11 cellular contexts compared by ENCODE assay signal in the genomic region with DNA sequence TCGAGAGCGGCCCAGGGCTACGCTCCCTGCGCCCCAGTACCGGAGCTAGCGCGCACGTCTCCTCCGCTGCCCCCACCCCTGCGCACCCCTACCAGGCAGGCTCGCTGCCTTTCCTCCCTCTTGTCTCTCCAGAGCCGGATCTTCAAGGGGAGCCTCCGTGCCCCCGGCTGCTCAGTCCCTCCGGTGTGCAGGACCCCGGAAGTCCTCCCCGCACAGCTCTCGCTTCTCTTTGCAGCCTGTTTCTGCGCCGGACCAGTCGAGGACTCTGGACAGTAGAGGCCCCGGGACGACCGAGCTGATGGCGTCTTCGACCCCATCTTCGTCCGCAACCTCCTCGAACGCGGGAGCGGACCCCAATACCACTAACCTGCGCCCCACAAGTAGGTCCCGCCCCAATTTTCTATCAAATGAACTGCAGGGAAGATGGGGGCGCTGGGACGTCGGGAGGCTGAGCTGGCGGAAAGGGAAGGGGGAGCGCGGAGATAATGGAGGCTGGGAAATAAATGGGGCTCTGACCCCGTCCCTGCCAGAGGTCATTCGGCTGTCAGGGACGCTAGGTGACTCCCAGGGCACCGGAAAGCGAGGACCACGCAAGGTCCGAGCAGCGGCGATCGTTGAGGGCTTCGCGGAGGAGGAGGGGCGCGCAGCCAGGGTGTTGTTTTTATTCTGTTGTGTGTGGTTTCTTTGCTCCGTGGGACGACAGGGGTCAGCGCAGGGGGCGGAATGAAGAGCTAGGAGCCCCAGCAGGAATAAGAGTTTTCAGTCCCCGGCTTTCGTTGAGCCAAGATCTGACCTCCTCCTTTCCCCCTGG. TPM values are rescaled to one million over a fixed set of nuclear protein-coding genes. Genes with fewer than 3 reads are reported as not detected.
DNase-seq lines count a peak whose midpoint lies in the region; ATAC-seq and TF ChIP-seq lines count a peak whose summit lies in the region.
"Had no signal": no experiment of that assay in that cellular context is flagged by ENCODE, and none has a peak within 500 bp of the region (broad histone marks: within the 10 kb centered on the region; RNA-seq: fewer than 3 reads in every experiment).

No MANE protein-coding gene starts in this region.

- H3K4me1 ChIP-seq in cardiac muscle cell (ENCODE audit: low read depth), result peaks cover 7% of the 10 kb centered on the region
- peaks cover 26 to 63% of the 10 kb centered on the region in 2 donors for H3K4me1 ChIP-seq in thoracic aorta (ENCODE audit: control insufficient read depth in 1 of 2, low read depth in 2 of 2)

- H3K36me3 ChIP-seq in cardiac muscle cell (no peaks in the 10 kb centered on the region), thoracic aorta (no peaks in the 10 kb centered on the region)
- H3K36me3 ChIP-seq: transverse colon had no signal

- no peaks in the 10 kb centered on the region for H3K9me3 ChIP-seq in cardiac muscle cell (ENCODE audit: low read depth)
- no peaks in the 10 kb centered on the region for H3K9me3 ChIP-seq in thoracic aorta
- H3K9me3 ChIP-seq: transverse colon had no signal

- H3K27me3 ChIP-seq in cardiac muscle cell, result peaks cover 100% of the 10 kb centered on the region
- H3K27me3 ChIP-seq in thoracic aorta (replicated peaks; ENCODE audit: insufficient read depth), result peaks cover 9% of the 10 kb centered on the region

- no peaks in the 10 kb centered on the region for H3K9me3 Mint-ChIP-seq in activated T-cell treated with anti-CD3 and anti-CD28 coated beads, Interleukin-2, amount 50 U/mL, for 72 hours
- peaks cover 0 to 2% (median 0%) of the 10 kb centered on the region in 6 donors for H3K9me3 Mint-ChIP-seq in immature natural killer cell

- no peak overlapping the region for H3K27ac ChIP-seq in cardiac muscle cell
- H3K27ac ChIP-seq in thoracic aorta, result no peak overlapping the region
- H3K27ac ChIP-seq: transverse colon had no signal

- intact Hi-C loops in Right ventricle myocardium superior (cut with DNase I), result loop anchor here (10.0 kb wide), 1 partner anchor 594 kb away; no protein-coding TSS in a partner anchor

- in situ Hi-C loops in G401 (cut with HindIII; ENCODE audit: low sequenced_read_pairs), result no loop called here

- TF ChIP-seq CTCF in cardiac muscle cell (IDR thresholded peaks at IDR 0.05; ENCODE audit: low read depth, low read length) (no peak), thoracic aorta (IDR thresholded peaks at IDR 0.05) (no peak)

- H3K27me3 Mint-ChIP-seq in activated T-cell treated with anti-CD3 and anti-CD28 coated beads, Interleukin-2, amount 50 U/mL, for 72 hours (ENCODE audit: low read depth), result peaks cover 68% of the 10 kb centered on the region
- H3K27me3 Mint-ChIP-seq in immature natural killer cell (ENCODE audit: low read depth in 3 of 3), result peaks cover 48 to 55% (median 54%) of the 10 kb centered on the region in 3 donors

- DNase-seq in cardiac muscle cell (ENCODE audit: low read depth in 1 of 2, low spot score in 1 of 2) (no peak), Right ventricle myocardium superior (no peak), immature natural killer cell (no peak), thoracic aorta (ENCODE audit: low spot score) (no peak), G401 (ENCODE audit: low spot score) (no peak), NOMO-1 (lab: John Stamatoyannopoulos, UW; ENCODE audit: unreplicated experiment in 2 of 2) (no peak)
- DNase-seq in activated T-cell treated with anti-CD3 and anti-CD28 coated beads, Interleukin-2, amount 50 U/mL, for 72 hours, result peak; percentile 26 to 48
- DNase-seq: activated gamma-delta T cell, NCI-H2081 treated with DMSO at 0.1 percent for 48 hours, transverse colon had no signal

- H3K4me3 Mint-ChIP-seq in activated T-cell treated with anti-CD3 and anti-CD28 coated beads, Interleukin-2, amount 50 U/mL, for 72 hours, result peak overlapping the region; percentile 82 to 90
- H3K4me3 Mint-ChIP-seq in immature natural killer cell, result peak overlapping the region in 3 of 5 donors; percentile 18 to 34 (median 18)

- ATAC-seq in Right ventricle myocardium superior (ENCODE audit: poor library complexity) (no peak), thoracic aorta (ENCODE audit: insufficient number of reproducible peaks, low FRiP score, low read depth) (no peak), GM18520 (IDR thresholded peaks at IDR 0.05; ENCODE audit: unreplicated experiment) (no peak)
- ATAC-seq in activated T-cell treated with anti-CD3 and anti-CD28 coated beads, Interleukin-2, amount 50 U/mL, for 72 hours (replicated peaks in 1 of 2), result peak; percentile 27 to 36

- H3K4me1 Mint-ChIP-seq in activated T-cell treated with anti-CD3 and anti-CD28 coated beads, Interleukin-2, amount 50 U/mL, for 72 hours (ENCODE audit: low read depth), result peaks cover 76% of the 10 kb centered on the region
- H3K4me1 Mint-ChIP-seq in immature natural killer cell, result peaks cover 61 to 73% of the 10 kb centered on the region in 2 donors

- H3K27ac Mint-ChIP-seq in activated T-cell treated with anti-CD3 and anti-CD28 coated beads, Interleukin-2, amount 50 U/mL, for 72 hours, result no peak overlapping the region
- H3K27ac Mint-ChIP-seq in immature natural killer cell, result no peak overlapping the region

- H3K36me3 Mint-ChIP-seq in activated T-cell treated with anti-CD3 and anti-CD28 coated beads, Interleukin-2, amount 50 U/mL, for 72 hours (ENCODE audit: insufficient read depth in 2 of 2), result peaks cover 0 to 10% of the 10 kb centered on the region in 2 donors
- H3K36me3 Mint-ChIP-seq in immature natural killer cell, result no peaks in the 10 kb centered on the region

- H3K4me3 ChIP-seq in cardiac muscle cell (peak overlapping the region; percentile 45), thoracic aorta (peak overlapping the region; percentile 73)

RNA-seq across cellular contexts. Expression of a gene that starts 1.8 kb away (rescaled TPM):
- 0.11 and 0.12 TPM in 2 replicates for total RNA-seq in cardiac muscle cell
- polyA plus RNA-seq in cardiac muscle cell, result 0.39 TPM in 1 of 2 replicates, not detected in the other
- not detected for total RNA-seq in Right ventricle myocardium superior
- total RNA-seq in activated T-cell treated with anti-CD3 and anti-CD28 coated beads, Interleukin-2, amount 50 U/mL, for 72 hours, result 10 to 100 TPM; 12.8 to 17.8 TPM
- not detected for polyA plus RNA-seq in immature natural killer cell
- total RNA-seq in thoracic aorta, result 1 to 10 TPM in 1 of 2 donors, under 1 TPM in 1; 0.41 to 5.5 TPM
- 52.5 and 58.6 TPM in 2 replicates for total RNA-seq in G401 (2014; rRNA removed; shearing (Covaris generic))
- total RNA-seq: transverse colon had no signal

RNA-seq across cellular contexts. Expression of a gene that starts 48.3 kb away (rescaled TPM):
- 1.0 and 1.5 TPM in 2 replicates for total RNA-seq in cardiac muscle cell
- 2.9 and 6.2 TPM in 2 replicates for polyA plus RNA-seq in cardiac muscle cell
- total RNA-seq in Right ventricle myocardium superior, result 0.94 TPM
- under 1 TPM; 0.46 to 0.58 TPM for total RNA-seq in activated T-cell treated with anti-CD3 and anti-CD28 coated beads, Interleukin-2, amount 50 U/mL, for 72 hours
- not detected for polyA plus RNA-seq in immature natural killer cell
- not detected for total RNA-seq in thoracic aorta
- 0.37 and 2.1 TPM in 2 replicates for total RNA-seq in G401 (2014; rRNA removed; shearing (Covaris generic))
- total RNA-seq: transverse colon had no signal

Comparison
In these comparisons a context has a peak if more than half of its experiments do, and no peak if none do; other contexts are left out.
1. DNase-seq: peak in activated T-cell treated with anti-CD3 and anti-CD28 coated beads, Interleukin-2, amount 50 U/mL, for 72 hours (2 of 2); none in cardiac muscle cell (0 of 2), Right ventricle myocardium superior (single experiment), immature natural killer cell (0 of 3), thoracic aorta (single experiment), G401 (single experiment) and NOMO-1 (0 of 2).
2. ATAC-seq: peak in activated T-cell treated with anti-CD3 and anti-CD28 coated beads, Interleukin-2, amount 50 U/mL, for 72 hours (2 of 2); none in Right ventricle myocardium superior (single experiment), thoracic aorta (single experiment) and GM18520 (single experiment).